Comparison of ENCODE assay signal across 1 cellular context in the genomic region with DNA sequence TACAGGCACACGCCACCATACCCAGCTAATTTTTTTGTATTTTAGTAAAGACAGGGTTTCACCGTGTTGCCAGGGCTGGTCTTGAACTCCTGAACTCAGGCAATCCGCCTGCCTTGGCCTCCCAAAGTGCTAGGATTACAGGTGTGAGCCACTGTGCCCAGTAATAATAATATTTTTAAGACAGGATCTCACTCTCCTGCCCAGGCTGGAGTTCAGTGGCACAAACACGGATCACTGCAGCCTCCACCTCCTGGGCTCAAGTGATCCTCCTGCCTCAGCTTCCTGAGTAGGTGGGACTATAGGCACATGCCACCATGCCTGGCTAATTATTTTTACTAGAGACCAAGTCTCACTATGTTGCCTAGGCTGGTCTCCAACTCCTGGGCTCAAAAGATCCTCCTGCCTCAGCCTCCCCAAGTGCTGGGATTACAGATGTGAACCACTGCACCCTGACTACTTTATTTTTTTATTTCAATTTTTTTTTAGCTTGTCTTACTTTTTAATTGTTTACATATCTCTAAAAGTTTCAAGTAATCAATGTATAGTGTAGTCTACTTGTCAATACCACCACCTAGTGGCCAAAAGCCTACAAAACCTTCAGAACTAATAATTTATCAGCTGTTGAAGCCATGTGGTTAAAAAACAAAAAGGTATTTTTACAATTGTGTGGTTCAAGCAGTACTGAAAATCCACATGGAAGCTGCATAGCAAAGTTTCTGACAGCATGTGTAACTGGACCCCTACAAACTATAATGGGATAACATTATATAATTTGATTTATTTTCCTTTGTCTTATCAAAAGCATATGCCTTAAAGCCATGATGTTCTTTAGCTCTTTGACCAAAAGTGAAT.
TF ChIP-seq lines count a peak whose summit lies in the region.

No MANE protein-coding gene starts in this region.

TF ChIP-seq in GM12878, 131 proteins besides CTCF, POLR2A, EP300 and RAD21 (continued from another document):
- TF ChIP-seq, protein P1, sequence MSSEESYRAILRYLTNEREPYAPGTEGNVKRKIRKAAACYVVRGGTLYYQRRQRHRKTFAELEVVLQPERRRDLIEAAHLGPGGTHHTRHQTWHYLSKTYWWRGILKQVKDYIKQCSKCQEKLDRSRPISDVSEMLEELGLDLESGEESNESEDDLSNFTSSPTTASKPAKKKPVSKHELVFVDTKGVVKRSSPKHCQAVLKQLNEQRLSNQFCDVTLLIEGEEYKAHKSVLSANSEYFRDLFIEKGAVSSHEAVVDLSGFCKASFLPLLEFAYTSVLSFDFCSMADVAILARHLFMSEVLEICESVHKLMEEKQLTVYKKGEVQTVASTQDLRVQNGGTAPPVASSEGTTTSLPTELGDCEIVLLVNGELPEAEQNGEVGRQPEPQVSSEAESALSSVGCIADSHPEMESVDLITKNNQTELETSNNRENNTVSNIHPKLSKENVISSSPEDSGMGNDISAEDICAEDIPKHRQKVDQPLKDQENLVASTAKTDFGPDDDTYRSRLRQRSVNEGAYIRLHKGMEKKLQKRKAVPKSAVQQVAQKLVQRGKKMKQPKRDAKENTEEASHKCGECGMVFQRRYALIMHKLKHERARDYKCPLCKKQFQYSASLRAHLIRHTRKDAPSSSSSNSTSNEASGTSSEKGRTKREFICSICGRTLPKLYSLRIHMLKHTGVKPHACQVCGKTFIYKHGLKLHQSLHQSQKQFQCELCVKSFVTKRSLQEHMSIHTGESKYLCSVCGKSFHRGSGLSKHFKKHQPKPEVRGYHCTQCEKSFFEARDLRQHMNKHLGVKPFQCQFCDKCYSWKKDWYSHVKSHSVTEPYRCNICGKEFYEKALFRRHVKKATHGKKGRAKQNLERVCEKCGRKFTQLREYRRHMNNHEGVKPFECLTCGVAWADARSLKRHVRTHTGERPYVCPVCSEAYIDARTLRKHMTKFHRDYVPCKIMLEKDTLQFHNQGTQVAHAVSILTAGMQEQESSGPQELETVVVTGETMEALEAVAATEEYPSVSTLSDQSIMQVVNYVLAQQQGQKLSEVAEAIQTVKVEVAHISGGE (CRISPR knock-in tag; IDR thresholded peaks at IDR 0.05) = no peak
- TF ChIP-seq HDAC2 (IDR thresholded peaks at IDR 0.05) (no peak), CREB1 (IDR thresholded peaks at IDR 0.05; ENCODE audit: low read depth) (no peak), ZSCAN29 (IDR thresholded peaks at IDR 0.05) (no peak), ZNF274 (IDR thresholded peaks at IDR 0.05; ENCODE audit: insufficient read depth, insufficient read length) (no peak), SIX5 (IDR thresholded peaks at IDR 0.05; ENCODE audit: low read depth, low read length, severe bottlenecking) (no peak)
